ENCODE assay signal across 1 cellular context in genomic region chr3:71088019-71088711, GRCh38.
TF ChIP-seq lines count a peak whose summit lies in the region.

No MANE protein-coding gene starts in this region.

TF ChIP-seq in WTC11, 78 proteins besides CTCF, POLR2A, EP300 and RAD21 (continued from another document):
- TF ChIP-seq ZNF281 (CRISPR knock-in tag; IDR thresholded peaks at IDR 0.05) (no peak), CDX4 (CRISPR knock-in tag; IDR thresholded peaks at IDR 0.05; ENCODE audit: borderline replicate concordance) (no peak), ATF2 (CRISPR knock-in tag; IDR thresholded peaks at IDR 0.05; ENCODE audit: borderline replicate concordance, low read depth) (no peak), CBFB (CRISPR knock-in tag; IDR thresholded peaks at IDR 0.05; ENCODE audit: low read depth) (no peak), GABPB1 (CRISPR knock-in tag; IDR thresholded peaks at IDR 0.05) (no peak; the same call in 1 of the 2 replicates), ZNF423 (CRISPR knock-in tag; IDR thresholded peaks at IDR 0.05) (no peak), ERG (CRISPR knock-in tag; IDR thresholded peaks at IDR 0.05) (no peak), E2F1 (CRISPR knock-in tag; IDR thresholded peaks at IDR 0.05) (no peak), NFATC4 (CRISPR knock-in tag; IDR thresholded peaks at IDR 0.05) (no peak), CREB1 (CRISPR knock-in tag; IDR thresholded peaks at IDR 0.05) (no peak), KAT7 (CRISPR knock-in tag; IDR thresholded peaks at IDR 0.05; ENCODE audit: borderline replicate concordance) (no peak), MAX (CRISPR knock-in tag; IDR thresholded peaks at IDR 0.05) (no peak), GTF2I (CRISPR knock-in tag; conservative IDR thresholded peaks at IDR 0.05) (no peak)
